ENCODE assay signal across 2 cellular contexts in genomic region chr7:111530356-111530668, GRCh38.
TF ChIP-seq lines count a peak whose summit lies in the region.

No MANE protein-coding gene starts in this region.

TF ChIP-seq in A549, 52 proteins besides CTCF, POLR2A, EP300 and RAD21:
- no peak for TF ChIP-seq POLR2AphosphoS2 (conservative IDR thresholded peaks at IDR 0.05; ENCODE audit: low read length)
- no peak for TF ChIP-seq REST (IDR thresholded peaks at IDR 0.05)
- no peak for TF ChIP-seq PHF8 (IDR thresholded peaks at IDR 0.05; ENCODE audit: borderline replicate concordance, low read depth)
- no peak for TF ChIP-seq HOXB13 (CRISPR knock-in tag; IDR thresholded peaks at IDR 0.05; ENCODE audit: low read depth)
- no peak for TF ChIP-seq MAFK (IDR thresholded peaks at IDR 0.05; ENCODE audit: partially characterized antibody)
- TF ChIP-seq CEBPB (IDR thresholded peaks at IDR 0.05): no peak
- no peak for TF ChIP-seq EHF (CRISPR knock-in tag; IDR thresholded peaks at IDR 0.05)
- TF ChIP-seq ESRRA (IDR thresholded peaks at IDR 0.05; ENCODE audit: borderline replicate concordance, low read length): no peak
- no peak for TF ChIP-seq NFE2L2 (conservative IDR thresholded peaks at IDR 0.05; ENCODE audit: low read length)
- no peak for TF ChIP-seq EHMT2 (IDR thresholded peaks at IDR 0.05; ENCODE audit: low read depth)
- no peak for TF ChIP-seq MAZ (IDR thresholded peaks at IDR 0.05; ENCODE audit: borderline replicate concordance, low read depth, low read length)
- no peak for TF ChIP-seq HOXA7 (CRISPR knock-in tag; IDR thresholded peaks at IDR 0.05)
- no peak for TF ChIP-seq FOSL2 (IDR thresholded peaks at IDR 0.05)
- TF ChIP-seq FOSL2 (CRISPR knock-in tag; IDR thresholded peaks at IDR 0.05): no peak

TF ChIP-seq in K562, 482 proteins besides CTCF, POLR2A, EP300 and RAD21:
- TF ChIP-seq ZNF696 (CRISPR knock-in tag; conservative IDR thresholded peaks at IDR 0.05) (0 out of 2 replicates have a peak, but pooled peaks have one; percentile 30), PPARD (CRISPR knock-in tag; IDR thresholded peaks at IDR 0.05) (no peak), NRF1 (conservative IDR thresholded peaks at IDR 0.05 in 1 of 2, IDR thresholded peaks at IDR 0.05 in 1 of 2) (0 out of 4 replicates have a peak, but pooled peaks of 1 of the 2 experiments have one; percentile 6), ZNF174 (CRISPR knock-in tag; IDR thresholded peaks at IDR 0.05) (0 out of 2 replicates have a peak, but pooled peaks have one; percentile 52), TAF9B (IDR thresholded peaks at IDR 0.05; ENCODE audit: partially characterized antibody) (peak; percentile 30), NCOA2 (IDR thresholded peaks at IDR 0.05; ENCODE audit: partially characterized antibody in 2 of 2) (peak in 1 of 2 experiments; percentile 42), SAFB2 (IDR thresholded peaks at IDR 0.05; ENCODE audit: borderline replicate concordance, low read depth, low read length, severe bottlenecking) (no peak), DEAF1 (CRISPR knock-in tag; IDR thresholded peaks at IDR 0.05) (0 out of 2 replicates have a peak, but pooled peaks have one; percentile 29)
